Comparison of ENCODE assay signal across 12 cellular contexts in the genomic region with DNA sequence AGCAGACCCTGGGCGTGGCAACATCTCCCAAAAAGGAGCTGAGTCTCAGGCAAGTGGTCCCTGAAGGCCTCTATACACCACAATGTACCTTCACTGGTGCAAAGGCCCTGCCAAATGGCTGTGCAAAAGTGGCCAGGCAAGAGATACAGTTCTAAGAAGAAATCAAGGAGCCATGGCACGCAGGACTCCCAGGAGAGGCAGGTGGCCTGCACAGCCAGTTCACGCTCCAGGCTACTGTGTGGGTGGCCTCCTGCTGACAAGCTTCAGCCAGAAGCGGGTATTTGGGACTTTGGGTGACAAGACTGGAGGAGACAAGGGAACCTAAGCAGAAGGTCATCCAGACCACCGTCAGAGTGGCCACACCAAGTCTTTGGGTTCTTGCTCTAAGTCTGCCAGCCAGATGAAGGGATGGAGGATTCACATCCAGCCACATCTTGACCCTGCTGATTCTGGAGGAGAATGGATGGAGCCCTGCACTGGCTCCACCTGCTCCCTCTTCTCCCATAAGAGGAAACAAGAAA. TPM values are rescaled to one million over a fixed set of nuclear protein-coding genes. Genes with fewer than 3 reads are reported as not detected.
A peak's percentile ranks its signal among the peaks of the same experiment; 100 is the strongest.
DNase-seq lines count a peak whose midpoint lies in the region; ATAC-seq, FAIRE-seq and TF ChIP-seq lines count a peak whose summit lies in the region.
"Had no signal": no experiment of that assay in that cellular context is flagged by ENCODE, and none has a peak within 500 bp of the region (broad histone marks: within the 10 kb centered on the region; RNA-seq: fewer than 3 reads in every experiment).

No MANE protein-coding gene starts in this region.

- no peak overlapping the region for H4K91ac ChIP-seq in neuronal stem cell (ENCODE audit: low read depth, low read length, poor library complexity)

- H3K4me1 Mint-ChIP-seq in central memory CD8-positive, alpha-beta T cell, result peaks cover 64% of the 10 kb centered on the region

- 33% methylated on average over 1 of the region's 5 CpGs for WGBS in right lobe of liver (ENCODE audit: insufficient coverage, low coverage, low lambda C conversion rate, missing lambda C conversion rate)
- WGBS in HepG2 (ENCODE audit: low lambda C conversion rate), result 81% methylated on average over 3 of the region's 5 CpGs
- WGBS in neuronal stem cell (ENCODE audit: extremely low coverage in 2 of 2, insufficient read length in 2 of 2, insufficient replicate concordance in 1 of 2), 2 donors, result no CpG with 5 or more reads among the region's 5 CpGs

- in situ Hi-C loops in HepG2 (cut with HindIII; ENCODE audit: extremely low pct_ligation_motif_present, low pct_unique_long_range_greater_than_20kb), result loop anchor here (25.0 kb wide), 1 partner anchor 1201 kb away; the partner anchor contains the start of genes ARG2 and PIGH

- H2BK120ac ChIP-seq in neuronal stem cell (ENCODE audit: low read depth, low read length), result no peak overlapping the region

- H3K9me3 ChIP-seq in right lobe of liver (no peaks in the 10 kb centered on the region), HepG2 (ENCODE audit: low read length) (no peaks in the 10 kb centered on the region), neuronal stem cell (replicated peaks in 1 of 2; ENCODE audit: control insufficient read depth in 2 of 2, insufficient read depth in 1 of 2, low read depth in 1 of 2, low read length in 2 of 2) (peaks cover 0 to 6% of the 10 kb centered on the region in 2 donors)

- no peak overlapping the region for H3K23ac ChIP-seq in neuronal stem cell (ENCODE audit: low read depth, low read length, poor library complexity)

- H4K20me1 ChIP-seq in HepG2 (ENCODE audit: insufficient read depth, low read length), result no peaks in the 10 kb centered on the region

- CTCF ChIA-PET in HepG2 (lab: Yijun Ruan, JAX; ENCODE audit: low intra/inter-chr PET ratio, low total read pairs), result no interaction called here

- peak overlapping the region; percentile 78 for H2BK12ac ChIP-seq in neuronal stem cell (ENCODE audit: low read length)

- H3K27me3 Mint-ChIP-seq in central memory CD8-positive, alpha-beta T cell, result no peaks in the 10 kb centered on the region

- H3K4me2 ChIP-seq in HepG2 (ENCODE audit: low read depth, low read length), result no peak overlapping the region
- H3K4me2 ChIP-seq in neuronal stem cell (ENCODE audit: insufficient read depth, low read length, poor library complexity, severe bottlenecking), result no peak overlapping the region

- intact Hi-C loops in right lobe of liver (cut with DNase I) (loop anchor here (2.0 to 10.0 kb wide), 2 partner anchors 17 to 559 kb away; no protein-coding TSS in a partner anchor), HepG2 (cut with micrococcal nuclease; ENCODE audit: unreplicated experiment) (loop anchor here (10.0 kb wide), 1 partner anchor 349 kb away; no protein-coding TSS in a partner anchor)

- no peak overlapping the region for H3K9ac ChIP-seq in HepG2 (ENCODE audit: insufficient read depth, low read depth, low read length)
- H3K9ac ChIP-seq in neuronal stem cell (ENCODE audit: low read depth, low read length, poor library complexity), result no peak overlapping the region

- H2BK5ac ChIP-seq in neuronal stem cell (ENCODE audit: low read length), result no peak overlapping the region

- H2AFZ ChIP-seq in HepG2 (ENCODE audit: low read length) (no peak overlapping the region), neuronal stem cell (ENCODE audit: low read length) (no peak overlapping the region)

- no peaks in the 10 kb centered on the region for H3K9me3 Mint-ChIP-seq in central memory CD8-positive, alpha-beta T cell

- H3K18ac ChIP-seq in neuronal stem cell (ENCODE audit: low read length), result peak overlapping the region; percentile 31

- no peaks in the 10 kb centered on the region for H3K79me1 ChIP-seq in neuronal stem cell (ENCODE audit: low read depth, low read length)

- DNase-seq in right lobe of liver (no peak), HepG2 (ENCODE audit: low spot score) (no peak), neuronal stem cell (ENCODE audit: low spot score) (no peak), DMS79 treated with DMSO at 0.1 percent for 48 hours (lab: John Stamatoyannopoulos, UW) (no peak), AML-193 (lab: John Stamatoyannopoulos, UW) (no peak), OCI-M1 (lab: John Stamatoyannopoulos, UW) (no peak)
- no peak for DNase-seq in central memory CD8-positive, alpha-beta T cell (ENCODE audit: low spot score in 2 of 2)
- DNase-seq: COR-L47; effector CD8-positive, alpha-beta T cell; NCI-H1694 treated with DMSO at 0.1 percent for 48 hours; SHP77 had no signal

- H3K36me3 Mint-ChIP-seq in central memory CD8-positive, alpha-beta T cell (ENCODE audit: insufficient read depth), result peaks cover 11% of the 10 kb centered on the region

- TF ChIP-seq EP300 in HepG2 (IDR thresholded peaks at IDR 0.05; ENCODE audit: low read depth in 2 of 2, low read length in 2 of 2), result no peak
- TF ChIP-seq EP300 in HepG2 (CRISPR knock-in tag; IDR thresholded peaks at IDR 0.05; ENCODE audit: borderline replicate concordance), result no peak

- H4K8ac ChIP-seq in neuronal stem cell (ENCODE audit: low read depth, low read length), result no peak overlapping the region

- no peaks in the 10 kb centered on the region for H3K79me2 ChIP-seq in HepG2 (ENCODE audit: insufficient read depth, low read length)

- peak overlapping the region; percentile 90 for H3K27ac Mint-ChIP-seq in central memory CD8-positive, alpha-beta T cell (ENCODE audit: low read depth)

- TF ChIP-seq CTCF in right lobe of liver (IDR thresholded peaks at IDR 0.05) (no peak), HepG2 (CRISPR knock-in tag; IDR thresholded peaks at IDR 0.05) (no peak)

- peak overlapping the region; percentile 78 for H3K4me3 Mint-ChIP-seq in central memory CD8-positive, alpha-beta T cell

- H3K4me3 ChIP-seq in right lobe of liver (no peak overlapping the region), HepG2 (replicated peaks in 1 of 3; ENCODE audit: insufficient read depth in 1 of 3, low read depth in 2 of 3, low read length in 3 of 3) (no peak overlapping the region), neuronal stem cell (ENCODE audit: low read length in 2 of 2) (no peak overlapping the region)

- POLR2A ChIA-PET in HepG2 (lab: Yijun Ruan, JAX), result interaction anchor here (0.7 to 5.6 kb wide), 4 partner anchors 10 to 97 kb away, joined by 3 to 74 read pairs (median 24); partner anchors contain the start of gene ZFP36L1

- H3K27me3 ChIP-seq in right lobe of liver, result no peaks in the 10 kb centered on the region
- H3K27me3 ChIP-seq in HepG2 (ENCODE audit: control insufficient read depth in 1 of 2, insufficient read depth in 2 of 2, low read length in 2 of 2), result no peaks in the 10 kb centered on the region
- no peaks in the 10 kb centered on the region for H3K27me3 ChIP-seq in neuronal stem cell (ENCODE audit: control insufficient read depth in 3 of 3, insufficient read depth in 3 of 3, low read depth in 1 of 3, low read length in 3 of 3)

- ATAC-seq in right lobe of liver, result no peak
- no peak for ATAC-seq in HepG2
- ATAC-seq in central memory CD8-positive, alpha-beta T cell (replicated peaks; ENCODE audit: extremely low read depth, poor library complexity, severe bottlenecking), result no peak
- ATAC-seq in HG02870 (IDR thresholded peaks at IDR 0.05; ENCODE audit: unreplicated experiment), result no peak

- no peak overlapping the region for H3K14ac ChIP-seq in neuronal stem cell (ENCODE audit: low read length)

- no peak overlapping the region for H3K4ac ChIP-seq in neuronal stem cell (ENCODE audit: low read length)

- BruUV-seq in HepG2 (replicated peaks; lab: Mats Ljungman, UMichigan), result no TSS peak

- H2AK5ac ChIP-seq in neuronal stem cell (ENCODE audit: low read depth, low read length), result peak overlapping the region; percentile 53

- no peak overlapping the region for H2BK15ac ChIP-seq in neuronal stem cell (ENCODE audit: low read length)

- H3K27ac ChIP-seq in right lobe of liver (peak overlapping the region in 2 of 3 donors; percentile 98 to 100), HepG2 (ENCODE audit: extremely low read length, insufficient read depth, low read length) (no peak overlapping the region), neuronal stem cell (replicated peaks; ENCODE audit: low read length) (no peak overlapping the region)

- no peaks in the 10 kb centered on the region for H3K36me3 ChIP-seq in right lobe of liver
- no peaks in the 10 kb centered on the region for H3K36me3 ChIP-seq in HepG2 (replicated peaks in 1 of 2; ENCODE audit: control insufficient read depth in 1 of 2, insufficient read depth in 2 of 2, low read length in 2 of 2)
- no peaks in the 10 kb centered on the region for H3K36me3 ChIP-seq in neuronal stem cell (replicated peaks in 1 of 2; ENCODE audit: control insufficient read depth in 2 of 2, insufficient read depth in 2 of 2, low read length in 2 of 2)

- FAIRE-seq in HepG2 (lab: Jason Lieb, UNC), result no peak

- no peak for TF ChIP-seq RAD21 in HepG2 (CRISPR knock-in tag; IDR thresholded peaks at IDR 0.05)

- H3K4me1 ChIP-seq in right lobe of liver (peaks cover 0 to 39% (median 21%) of the 10 kb centered on the region in 4 donors), HepG2 (ENCODE audit: insufficient read depth, low read length) (peaks cover 46% of the 10 kb centered on the region), neuronal stem cell (ENCODE audit: control insufficient read depth in 2 of 2, insufficient read depth in 1 of 2, low read depth in 1 of 2, low read length in 2 of 2) (peaks cover 15 to 22% of the 10 kb centered on the region in 2 donors)

- TF ChIP-seq POLR2A in right lobe of liver (IDR thresholded peaks at IDR 0.05) (no peak), HepG2 (IDR thresholded peaks at IDR 0.05; ENCODE audit: insufficient read depth in 1 of 2, low read depth in 2 of 2, low read length in 2 of 2) (no peak)

RNA-seq across cellular contexts. Expression of gene ZFP36L1, which starts 20.5 kb away (rescaled TPM):
- total RNA-seq in right lobe of liver (100 to 1,000 TPM; 109 to 298 (median 218) TPM), HepG2 (2016; rRNA removed; fragmentation: Illumina TruSeq; extraction: Trizol) (7.4 and 8.4 TPM in 2 replicates)
- total RNA-seq in HepG2 (2016; cell fraction: cytosol; rRNA removed; fragmentation: Illumina TruSeq; extraction: Trizol; ENCODE audit: low read depth), result 2.6 and 3.4 TPM in 2 replicates
- total RNA-seq in HepG2 (2016; cell fraction: insoluble cytoplasmic fraction; rRNA removed; fragmentation: Illumina TruSeq; extraction: Trizol), result 7.9 and 8.4 TPM in 2 replicates
- total RNA-seq in HepG2 (2016; cell fraction: membrane; rRNA removed; fragmentation: Illumina TruSeq; extraction: Trizol), result 11.1 and 11.3 TPM in 2 replicates
- 13.8 and 14.1 TPM in 2 replicates for total RNA-seq in HepG2 (2016; cell fraction: nucleus; rRNA removed; fragmentation: Illumina TruSeq; extraction: Trizol)
- 10.2 and 12.7 TPM in 2 replicates for polyA plus RNA-seq in HepG2 (2011; rRNA removed)
- 11.2 and 18.0 TPM in 2 replicates for polyA plus RNA-seq in HepG2 (2011; cell fraction: cytosol; rRNA removed)
- 66.5 and 69.1 TPM in 2 replicates for polyA plus RNA-seq in HepG2 (2011; cell fraction: nucleus; rRNA removed)
- 23.2 and 32.2 TPM in 2 replicates for polyA plus RNA-seq in HepG2 (2012)
- polyA plus RNA-seq in HepG2 (2016; cell fraction: cytosol; fragmentation: Illumina TruSeq; extraction: Trizol; ENCODE audit: low read depth), result 2.7 and 2.8 TPM in 2 replicates
- polyA plus RNA-seq in HepG2 (2016; cell fraction: insoluble cytoplasmic fraction; fragmentation: Illumina TruSeq; extraction: Trizol; ENCODE audit: low read depth), result 20.7 and 26.8 TPM in 2 replicates
- 9.2 and 10.1 TPM in 2 replicates for polyA plus RNA-seq in HepG2 (2016; cell fraction: membrane; fragmentation: Illumina TruSeq; extraction: Trizol; ENCODE audit: low read depth)
- 53.8 and 57.0 TPM in 2 replicates for polyA plus RNA-seq in HepG2 (2016; cell fraction: nucleus; fragmentation: Illumina TruSeq; extraction: Trizol; ENCODE audit: insufficient read depth, low read depth)
- polyA minus RNA-seq in HepG2 (2011; rRNA and poly(A)+ RNA removed; ENCODE audit: low replicate concordance), result 8.5 and 26.8 TPM in 2 replicates
- polyA minus RNA-seq in HepG2 (2011; cell fraction: cytosol; rRNA and poly(A)+ RNA removed), result 56.3 and 73.8 TPM in 2 replicates
- 11.8 and 13.8 TPM in 2 replicates for polyA minus RNA-seq in HepG2 (2011; cell fraction: nucleus; rRNA and poly(A)+ RNA removed)
- 270 TPM for polyA plus RNA-seq in neuronal stem cell (2013, experiment 1 of 2)
- 294 TPM for polyA plus RNA-seq in neuronal stem cell (2013, experiment 2 of 2)

Comparison
In these comparisons a context has a peak if more than half of its experiments do, and no peak if none do; other contexts are left out.
1. H3K27ac ChIP-seq: peak in right lobe of liver (2 of 3); none in HepG2 (single experiment) and neuronal stem cell (single experiment).
2. RNA of gene ZFP36L1, which starts 20.5 kb away (total RNA-seq): 109 to 298 TPM in right lobe of liver; 2.6 to 14.1 TPM in HepG2; every median in the first group is over 4 times any median in the second.